8 cellular contexts compared by ENCODE assay signal in genomic region chrX:149312097-149312496, GRCh38.
"Had no signal": no experiment of that assay in that cellular context is flagged by ENCODE, and none has a peak within 500 bp of the region (broad histone marks: within the 10 kb centered on the region; RNA-seq: fewer than 3 reads in every experiment).

No MANE protein-coding gene starts in this region.

- H3K9me3 Mint-ChIP-seq: IgD-negative memory B cell had no signal

- H3K9ac ChIP-seq: KMS-11 had no signal

- H3K4me3 ChIP-seq: K562 had no signal

- H3K4me2 ChIP-seq: KMS-11 had no signal

- H3K4me3 Mint-ChIP-seq: IgD-negative memory B cell had no signal

- H3K4me1 Mint-ChIP-seq: IgD-negative memory B cell had no signal

- FAIRE-seq: HTR-8/SVneo, K562 had no signal

- H3K27me3 Mint-ChIP-seq: IgD-negative memory B cell had no signal

- DNase-seq: IMR-90, KBM-7, KG1 had no signal

- ATAC-seq: K562 had no signal

- H3K27ac ChIP-seq: HL-60, KMS-11 had no signal

- H3K36me3 Mint-ChIP-seq: IgD-negative memory B cell had no signal

- H3K27ac Mint-ChIP-seq: IgD-negative memory B cell had no signal
